ENCODE assay signal across 13 cellular contexts in the genomic region with DNA sequence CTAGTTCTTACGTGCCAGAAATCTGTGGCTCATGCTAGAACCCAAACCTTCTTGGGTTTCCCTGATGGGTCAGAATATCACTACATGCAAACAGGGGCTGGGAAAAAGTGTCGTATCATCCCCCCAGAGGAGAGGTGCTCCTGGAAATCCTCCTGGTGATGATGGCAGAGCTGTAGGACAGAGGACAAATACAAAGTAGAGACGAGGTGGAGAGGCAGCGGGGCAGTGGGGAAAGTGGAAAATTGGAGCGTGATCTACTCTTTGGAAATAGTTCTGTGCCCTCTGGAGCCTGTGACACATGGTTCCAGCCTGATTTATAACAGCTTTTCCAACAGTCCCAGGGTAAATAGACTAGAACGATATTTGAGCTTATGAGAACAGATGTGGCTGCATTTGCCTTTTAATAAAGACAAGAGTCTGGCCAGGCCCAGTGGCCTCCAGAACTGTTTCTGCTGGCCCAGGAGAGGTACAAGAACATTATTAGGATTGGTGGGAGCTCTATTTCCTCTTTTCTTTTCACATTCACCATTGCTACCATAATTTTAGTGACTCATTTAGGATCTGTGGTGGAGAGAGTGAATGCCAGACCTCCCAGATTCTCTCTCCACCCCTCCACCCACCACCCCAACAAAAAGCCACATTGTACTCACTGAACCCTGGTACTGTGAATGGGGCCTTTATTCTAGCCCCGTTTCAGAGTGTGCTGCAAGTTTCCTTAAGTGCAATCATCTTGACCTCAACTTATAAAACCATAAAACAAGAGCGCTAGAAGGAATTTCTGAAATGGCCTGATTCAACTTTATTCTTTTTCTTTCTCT.
DNase-seq lines count a peak whose midpoint lies in the region; ATAC-seq and TF ChIP-seq lines count a peak whose summit lies in the region.
"Had no signal": no experiment of that assay in that cellular context is flagged by ENCODE, and none has a peak within 500 bp of the region (broad histone marks: within the 10 kb centered on the region; RNA-seq: fewer than 3 reads in every experiment).

No MANE protein-coding gene starts in this region.

- peaks cover 49% of the 10 kb centered on the region for H3K4me1 Mint-ChIP-seq in neural crest cell
- H3K4me1 Mint-ChIP-seq in CD4-positive, alpha-beta memory T cell = no peaks in the 10 kb centered on the region
- H3K4me1 Mint-ChIP-seq: activated CD4-positive, alpha-beta memory T cell treated with anti-CD3 and anti-CD28 coated beads, Interleukin-2, amount 10 ng/mL, durations not matched to agents 7 days and 5 days had no signal

- H3K36me3 Mint-ChIP-seq in neural crest cell (ENCODE audit: low read depth) = peaks cover 7% of the 10 kb centered on the region
- no peaks in the 10 kb centered on the region for H3K36me3 Mint-ChIP-seq in CD4-positive, alpha-beta memory T cell

- no peak overlapping the region for H3K4me3 ChIP-seq in CD4-positive, alpha-beta memory T cell (ENCODE audit: low read length in 2 of 2)
- H3K4me3 ChIP-seq: gastrocnemius medialis, ovary had no signal

- TF ChIP-seq CTCF in neural crest cell (conservative IDR thresholded peaks at IDR 0.05) = no peak

- POLR2A ChIA-PET in CD4-positive, alpha-beta memory T cell (lab: Charles Lee; ENCODE audit: partially characterized antibody) = no interaction called here

- no peaks in the 10 kb centered on the region for H3K4me1 ChIP-seq in CD4-positive, alpha-beta memory T cell (ENCODE audit: insufficient read depth, low read length)
- H3K4me1 ChIP-seq: gastrocnemius medialis had no signal

- CTCF ChIA-PET in CD4-positive, alpha-beta memory T cell (lab: Charles Lee; ENCODE audit: partially characterized antibody) = interaction anchor here (1.0 kb wide), 1 partner anchor 8 kb away, joined by 3 read pairs; no protein-coding TSS in a partner anchor

- H3K9me3 Mint-ChIP-seq in neural crest cell = peaks cover 4% of the 10 kb centered on the region
- peaks cover 0 to 18% (median 4%) of the 10 kb centered on the region in 8 donors for H3K9me3 Mint-ChIP-seq in CD4-positive, alpha-beta memory T cell

- no peak for ATAC-seq in GM21576 (IDR thresholded peaks at IDR 0.05; ENCODE audit: unreplicated experiment)
- ATAC-seq: gastrocnemius medialis had no signal

- H3K36me3 ChIP-seq in CD4-positive, alpha-beta memory T cell (ENCODE audit: insufficient read depth, low read length) = no peaks in the 10 kb centered on the region
- H3K36me3 ChIP-seq: gastrocnemius medialis, ovary had no signal

- no peaks in the 10 kb centered on the region for H3K27me3 Mint-ChIP-seq in neural crest cell (ENCODE audit: low read depth)
- H3K27me3 Mint-ChIP-seq in CD4-positive, alpha-beta memory T cell = peaks cover 0 to 2% of the 10 kb centered on the region in 2 donors
- H3K27me3 Mint-ChIP-seq: activated CD4-positive, alpha-beta memory T cell treated with anti-CD3 and anti-CD28 coated beads, Interleukin-2, amount 10 ng/mL, durations not matched to agents 7 days and 5 days had no signal

- H3K27me3 ChIP-seq in CD4-positive, alpha-beta memory T cell (ENCODE audit: insufficient read depth, low read length) = no peaks in the 10 kb centered on the region
- H3K27me3 ChIP-seq: gastrocnemius medialis, ovary had no signal

- DNase-seq in C1 segment of cervical spinal cord (lab: John Stamatoyannopoulos, UW) (peak in 11 of 14 donors; percentile 17 to 68 (median 42)), M059J (ENCODE audit: low read depth) (peak; percentile 60), foreskin melanocyte (peak; percentile 98), neural crest cell (ENCODE audit: low read depth, low spot score) (peak; percentile 2), NCI-H345 (lab: John Stamatoyannopoulos, UW) (no peak), GM19238 (ENCODE audit: insufficient read length, low spot score) (no peak)
- DNase-seq in CD4-positive, alpha-beta memory T cell = no peak
- DNase-seq: activated CD4-positive, alpha-beta memory T cell treated with anti-CD3 and anti-CD28 coated beads, Interleukin-2, amount 10 ng/mL, durations not matched to agents 7 days and 5 days; gastrocnemius medialis; Karpas-422; NCI-H446 treated with DMSO at 0.1 percent for 48 hours; ovary had no signal

- intact Hi-C loops in CD4-positive, alpha-beta memory T cell (cut with micrococcal nuclease) = no loop called here

- peak overlapping the region; percentile 92 for H3K27ac Mint-ChIP-seq in neural crest cell (ENCODE audit: unreplicated experiment)
- no peak overlapping the region for H3K27ac Mint-ChIP-seq in CD4-positive, alpha-beta memory T cell
- H3K27ac Mint-ChIP-seq: activated CD4-positive, alpha-beta memory T cell treated with anti-CD3 and anti-CD28 coated beads, Interleukin-2, amount 10 ng/mL, durations not matched to agents 7 days and 5 days had no signal

- H3K27ac ChIP-seq in CD4-positive, alpha-beta memory T cell (ENCODE audit: low read depth, low read length) = no peak overlapping the region
- H3K27ac ChIP-seq: gastrocnemius medialis, ovary had no signal

- no peaks in the 10 kb centered on the region for H3K9me3 ChIP-seq in CD4-positive, alpha-beta memory T cell (ENCODE audit: control insufficient read depth in 1 of 2, low read length in 2 of 2)
- H3K9me3 ChIP-seq: gastrocnemius medialis, ovary had no signal

- peak overlapping the region; percentile 49 for H3K4me3 Mint-ChIP-seq in neural crest cell
- no peak overlapping the region for H3K4me3 Mint-ChIP-seq in CD4-positive, alpha-beta memory T cell
- H3K4me3 Mint-ChIP-seq: activated CD4-positive, alpha-beta memory T cell treated with anti-CD3 and anti-CD28 coated beads, Interleukin-2, amount 10 ng/mL, durations not matched to agents 7 days and 5 days had no signal

Comparison
In these comparisons a context has a peak if more than half of its experiments do, and no peak if none do; other contexts are left out.
1. DNase-seq: peak in C1 segment of cervical spinal cord (11 of 14), M059J (single experiment), foreskin melanocyte (single experiment) and neural crest cell (single experiment); none in CD4-positive, alpha-beta memory T cell (0 of 5), NCI-H345 (single experiment) and GM19238 (single experiment).